8 cellular contexts compared by ENCODE assay signal in genomic region chr12:67426067-67426466, GRCh38.
DNase-seq lines count a peak whose midpoint lies in the region; ATAC-seq and TF ChIP-seq lines count a peak whose summit lies in the region.
"Had no signal": no experiment of that assay in that cellular context is flagged by ENCODE, and none has a peak within 500 bp of the region (broad histone marks: within the 10 kb centered on the region; RNA-seq: fewer than 3 reads in every experiment).

No MANE protein-coding gene starts in this region.

- H3K27ac Mint-ChIP-seq in stimulated activated naive CD8-positive, alpha-beta T cell treated with anti-CD3 and anti-CD28 coated beads, Interleukin-15, amount 100 ng/mL, for 72 hours: no peak overlapping the region

- H3K4me1 ChIP-seq in HAP-1: no peaks in the 10 kb centered on the region

- no peaks in the 10 kb centered on the region for H3K36me3 ChIP-seq in HAP-1 (replicated peaks)

- DNase-seq in HAP-1 (ENCODE audit: low spot score in 2 of 2) (peak; percentile 6 to 12), NCI-H2196 treated with DMSO at 0.1 percent for 48 hours (lab: John Stamatoyannopoulos, UW; ENCODE audit: unreplicated experiment) (peak; percentile 74), epithelial cell of proximal tubule (ENCODE audit: low read depth) (peak; percentile 87), skeletal muscle cell (ENCODE audit: low read depth) (peak; percentile 85)
- DNase-seq in stimulated activated naive CD8-positive, alpha-beta T cell treated with anti-CD3 and anti-CD28 coated beads, Interleukin-15, amount 100 ng/mL, for 72 hours: no peak
- DNase-seq: stimulated activated CD4-positive, alpha-beta T cell treated with anti-CD3 and anti-CD28 coated beads, Interleukin-4, amount 100 ng/mL, for 1 hour had no signal

- peaks cover 15% of the 10 kb centered on the region for H3K27me3 ChIP-seq in HAP-1 (ENCODE audit: low read depth)

- no peaks in the 10 kb centered on the region for H3K9me3 ChIP-seq in HAP-1

- H3K27me3 Mint-ChIP-seq in stimulated activated naive CD8-positive, alpha-beta T cell treated with anti-CD3 and anti-CD28 coated beads, Interleukin-15, amount 100 ng/mL, for 72 hours: no peaks in the 10 kb centered on the region

- H3K4me1 Mint-ChIP-seq in stimulated activated naive CD8-positive, alpha-beta T cell treated with anti-CD3 and anti-CD28 coated beads, Interleukin-15, amount 100 ng/mL, for 72 hours: peaks cover 12% of the 10 kb centered on the region

- ATAC-seq in HG03159 (IDR thresholded peaks at IDR 0.05; ENCODE audit: unreplicated experiment): no peak
- no peak for ATAC-seq in stimulated activated naive CD8-positive, alpha-beta T cell treated with anti-CD3 and anti-CD28 coated beads, Interleukin-15, amount 100 ng/mL, for 72 hours
- no peak for ATAC-seq in HG03342 (IDR thresholded peaks at IDR 0.05; ENCODE audit: unreplicated experiment)

- TF ChIP-seq CTCF in epithelial cell of proximal tubule (conservative IDR thresholded peaks at IDR 0.05; ENCODE audit: low read depth, low read length): no peak

- H3K4me3 Mint-ChIP-seq in stimulated activated naive CD8-positive, alpha-beta T cell treated with anti-CD3 and anti-CD28 coated beads, Interleukin-15, amount 100 ng/mL, for 72 hours: no peak overlapping the region

- no peaks in the 10 kb centered on the region for H3K9me3 Mint-ChIP-seq in stimulated activated naive CD8-positive, alpha-beta T cell treated with anti-CD3 and anti-CD28 coated beads, Interleukin-15, amount 100 ng/mL, for 72 hours

- H3K4me3 ChIP-seq in HAP-1 (no peak overlapping the region), epithelial cell of proximal tubule (ENCODE audit: low read depth, low read length) (no peak overlapping the region), skeletal muscle cell (ENCODE audit: low read depth, low read length) (no peak overlapping the region)

- in situ Hi-C loops in HAP-1 (cut with MboI; ENCODE audit: low sequenced_read_pairs): no loop called here

Comparison
In these comparisons a context has a peak if more than half of its experiments do, and no peak if none do; other contexts are left out.
1. DNase-seq: peak in HAP-1 (2 of 2), NCI-H2196 treated with DMSO at 0.1 percent for 48 hours (single experiment), epithelial cell of proximal tubule (single experiment) and skeletal muscle cell (single experiment); none in stimulated activated naive CD8-positive, alpha-beta T cell treated with anti-CD3 and anti-CD28 coated beads, Interleukin-15, amount 100 ng/mL, for 72 hours (0 of 2).